Comparison of ENCODE assay signal across 6 cellular contexts in genomic region chr17:38747385-38748328, GRCh38. TPM values are rescaled to one million over a fixed set of nuclear protein-coding genes. Genes with fewer than 3 reads are reported as not detected.
DNase-seq lines count a peak whose midpoint lies in the region; TF ChIP-seq lines count a peak whose summit lies in the region.

No MANE protein-coding gene starts in this region.

- H2AK5ac ChIP-seq in neuronal stem cell (ENCODE audit: low read depth, low read length), result peak overlapping the region; percentile 91

- H4K8ac ChIP-seq in neuronal stem cell (ENCODE audit: low read depth, low read length), result peak overlapping the region; percentile 29

- peak overlapping the region; percentile 97 for H2BK15ac ChIP-seq in neuronal stem cell (ENCODE audit: low read length)

- DNase-seq in activated T-cell treated with anti-CD3 and anti-CD28 coated beads, Interleukin-2, amount 50 U/mL, for 24 hours, result no peak
- DNase-seq in activated T-cell treated with anti-CD3 and anti-CD28 coated beads for 4 hours, result no peak
- DNase-seq in mammary epithelial cell, result peak; percentile 11
- DNase-seq in neuronal stem cell (ENCODE audit: low spot score), result peak; percentile 54
- no peak for DNase-seq in HEK293T (ENCODE audit: extremely low spot score)
- no peak for DNase-seq in kidney tubule cell (ENCODE audit: low spot score)

- H4K91ac ChIP-seq in neuronal stem cell (ENCODE audit: low read depth, low read length, poor library complexity), result peak overlapping the region; percentile 19

- in situ Hi-C loops in mammary epithelial cell (cut with MboI; ENCODE audit: low sequenced_read_pairs in 2 of 2), result no loop called here

- peak overlapping the region; percentile 96 for H2BK5ac ChIP-seq in neuronal stem cell (ENCODE audit: low read length)

- POLR2A ChIA-PET in HEK293T (lab: Yijun Ruan, JAX), result no interaction called here

- peak overlapping the region; percentile 93 for H2BK120ac ChIP-seq in neuronal stem cell (ENCODE audit: low read depth, low read length)

- peak overlapping the region; percentile 72 for H3K4me3 Mint-ChIP-seq in activated T-cell treated with anti-CD3 and anti-CD28 coated beads, Interleukin-2, amount 50 U/mL, for 24 hours

- H3K9me3 ChIP-seq in mammary epithelial cell (replicated peaks; ENCODE audit: insufficient read depth, low read length) (no peaks in the 10 kb centered on the region), neuronal stem cell (replicated peaks in 1 of 2; ENCODE audit: control insufficient read depth in 2 of 2, insufficient read depth in 1 of 2, low read depth in 1 of 2, low read length in 2 of 2) (no peaks in the 10 kb centered on the region)

- no peaks in the 10 kb centered on the region for H4K20me1 ChIP-seq in mammary epithelial cell (ENCODE audit: insufficient read depth, low read length)

- CTCF ChIA-PET in mammary epithelial cell (lab: Charles Lee; ENCODE audit: low non-redundant PET), result no interaction called here
- CTCF ChIA-PET in HEK293T (lab: Yijun Ruan, JAX), result interaction anchor here (0.7 kb wide), 1 partner anchor 19 kb away, joined by 3 read pairs; no protein-coding TSS in a partner anchor

- H3K79me1 ChIP-seq in neuronal stem cell (ENCODE audit: low read depth, low read length), result peaks cover 20% of the 10 kb centered on the region

- H3K27ac ChIP-seq in mammary epithelial cell (ENCODE audit: insufficient read depth, low read depth, low read length) (peak overlapping the region; percentile 42), neuronal stem cell (replicated peaks; ENCODE audit: low read length) (peak overlapping the region; percentile 84)

- H3K9ac ChIP-seq in mammary epithelial cell (ENCODE audit: insufficient read depth, low read length), result peak overlapping the region; percentile 69
- peak overlapping the region; percentile 99 for H3K9ac ChIP-seq in neuronal stem cell (ENCODE audit: low read depth, low read length, poor library complexity)

- H3K27ac Mint-ChIP-seq in activated T-cell treated with anti-CD3 and anti-CD28 coated beads, Interleukin-2, amount 50 U/mL, for 24 hours, result no peak overlapping the region

- no TSS peak for BruUV-seq in mammary epithelial cell (replicated peaks; lab: Mats Ljungman, UMichigan)

- H3K4ac ChIP-seq in neuronal stem cell (ENCODE audit: low read length), result peak overlapping the region; percentile 81

- H3K4me2 ChIP-seq in mammary epithelial cell (ENCODE audit: insufficient read depth, low read depth, low read length) (peak overlapping the region; percentile 97), neuronal stem cell (ENCODE audit: insufficient read depth, low read length, poor library complexity, severe bottlenecking) (peak overlapping the region; percentile 90)

- 0% methylated on average over 5 of the region's 79 CpGs for WGBS in mammary epithelial cell (ENCODE audit: low coverage, missing lambda C conversion rate)
- no CpG with 5 or more reads among the region's 79 CpGs for WGBS in neuronal stem cell (ENCODE audit: extremely low coverage in 2 of 2, insufficient read length in 2 of 2, insufficient replicate concordance in 1 of 2), 2 donors

- H3K4me3 ChIP-seq in mammary epithelial cell (replicated peaks in 1 of 3; ENCODE audit: insufficient read depth in 1 of 3, low read depth in 2 of 3, low read length in 3 of 3) (peak overlapping the region; percentile 86 to 97 (median 88)), neuronal stem cell (ENCODE audit: low read length in 2 of 2) (peak overlapping the region; percentile 71 to 98)

- dilution Hi-C loops in mammary epithelial cell (cut with HindIII; ENCODE audit: low sequenced_read_pairs), result no loop called here

- H3K4me1 ChIP-seq in mammary epithelial cell (ENCODE audit: insufficient read depth, low read length) (peaks cover 39% of the 10 kb centered on the region), neuronal stem cell (ENCODE audit: control insufficient read depth in 2 of 2, insufficient read depth in 1 of 2, low read depth in 1 of 2, low read length in 2 of 2) (peaks cover 19 to 26% of the 10 kb centered on the region in 2 donors)

- no peaks in the 10 kb centered on the region for H3K27me3 ChIP-seq in mammary epithelial cell (ENCODE audit: insufficient read depth, low read length)
- H3K27me3 ChIP-seq in neuronal stem cell (ENCODE audit: control insufficient read depth in 3 of 3, insufficient read depth in 3 of 3, low read depth in 1 of 3, low read length in 3 of 3), result no peaks in the 10 kb centered on the region

- intact Hi-C loops in mammary epithelial cell (cut with micrococcal nuclease), result loop anchor here (1.0 kb wide), 1 partner anchor 17 kb away; the partner anchor contains the start of gene CISD3

- H2BK12ac ChIP-seq in neuronal stem cell (ENCODE audit: low read length), result no peak overlapping the region

- H2AFZ ChIP-seq in mammary epithelial cell (ENCODE audit: low read depth, low read length), result peak overlapping the region; percentile 92
- H2AFZ ChIP-seq in neuronal stem cell (ENCODE audit: low read length), result peak overlapping the region; percentile 75

- peaks cover 8% of the 10 kb centered on the region for H3K36me3 Mint-ChIP-seq in activated T-cell treated with anti-CD3 and anti-CD28 coated beads, Interleukin-2, amount 50 U/mL, for 24 hours (ENCODE audit: low read depth)

- H3K14ac ChIP-seq in neuronal stem cell (ENCODE audit: low read length), result peak overlapping the region; percentile 85

- peak overlapping the region; percentile 100 for H3K18ac ChIP-seq in neuronal stem cell (ENCODE audit: low read length)

- peaks cover 60% of the 10 kb centered on the region for H3K79me2 ChIP-seq in mammary epithelial cell (ENCODE audit: insufficient read depth, low read length)

- TF ChIP-seq CTCF in mammary epithelial cell (conservative IDR thresholded peaks at IDR 0.05 in 1 of 2, IDR thresholded peaks at IDR 0.05 in 1 of 2; ENCODE audit: extremely low read depth in 1 of 2, insufficient read depth in 1 of 2, low read depth in 1 of 2, low read length in 2 of 2), result no peak

- peaks cover 66% of the 10 kb centered on the region for H3K27me3 Mint-ChIP-seq in activated T-cell treated with anti-CD3 and anti-CD28 coated beads, Interleukin-2, amount 50 U/mL, for 24 hours

- H3K36me3 ChIP-seq in mammary epithelial cell (ENCODE audit: insufficient read depth, low read length) (no peaks in the 10 kb centered on the region), neuronal stem cell (replicated peaks in 1 of 2; ENCODE audit: control insufficient read depth in 2 of 2, insufficient read depth in 2 of 2, low read length in 2 of 2) (peaks cover 4 to 18% of the 10 kb centered on the region in 2 donors)

- H3K9me3 Mint-ChIP-seq in activated T-cell treated with anti-CD3 and anti-CD28 coated beads, Interleukin-2, amount 50 U/mL, for 24 hours, result no peaks in the 10 kb centered on the region

- H3K23ac ChIP-seq in neuronal stem cell (ENCODE audit: low read depth, low read length, poor library complexity), result peak overlapping the region; percentile 96

- peaks cover 44% of the 10 kb centered on the region for H3K4me1 Mint-ChIP-seq in activated T-cell treated with anti-CD3 and anti-CD28 coated beads, Interleukin-2, amount 50 U/mL, for 24 hours (ENCODE audit: low read depth)

TF ChIP-seq in HEK293T, 16 proteins besides CTCF, POLR2A, EP300 and RAD21:
- TF ChIP-seq ZNF384 (IDR thresholded peaks at IDR 0.05), result no peak
- TF ChIP-seq FOXM1 (IDR thresholded peaks at IDR 0.05; ENCODE audit: borderline replicate concordance), result no peak
- no peak for TF ChIP-seq FOXK2 (IDR thresholded peaks at IDR 0.05)
- TF ChIP-seq ELF4 (IDR thresholded peaks at IDR 0.05), result no peak
- TF ChIP-seq SUZ12 (IDR thresholded peaks at IDR 0.05), result no peak
- no peak for TF ChIP-seq SP1 (IDR thresholded peaks at IDR 0.05)
- no peak for TF ChIP-seq ARNT (IDR thresholded peaks at IDR 0.05)
- no peak for TF ChIP-seq TARDBP (IDR thresholded peaks at IDR 0.05)
- TF ChIP-seq BHLHE40 (IDR thresholded peaks at IDR 0.05; ENCODE audit: borderline replicate concordance), result no peak
- no peak for TF ChIP-seq PKNOX1 (IDR thresholded peaks at IDR 0.05)
- TF ChIP-seq LEF1 (IDR thresholded peaks at IDR 0.05; ENCODE audit: borderline replicate concordance), result no peak
- no peak for TF ChIP-seq CTBP1 (IDR thresholded peaks at IDR 0.05; ENCODE audit: borderline replicate concordance)
- no peak for TF ChIP-seq L3MBTL2 (conservative IDR thresholded peaks at IDR 0.05)

RNA-seq across cellular contexts. Expression of gene PCGF2, which starts 0.5 kb away (rescaled TPM):
- total RNA-seq in mammary epithelial cell, result 10 to 100 TPM in 1 of 2 donors, 1 to 10 TPM in 1; 3.0 to 36.4 TPM
- 6.4 TPM for polyA plus RNA-seq in mammary epithelial cell
- 14.0 TPM for polyA minus RNA-seq in mammary epithelial cell
- polyA plus RNA-seq in neuronal stem cell (2013, experiment 1 of 2), result 74.0 TPM
- polyA plus RNA-seq in neuronal stem cell (2013, experiment 2 of 2), result 69.4 TPM

RNA-seq across cellular contexts. Expression of gene PSMB3, which starts 4.9 kb away (rescaled TPM):
- 100 to 1,000 TPM; 150 to 218 TPM for total RNA-seq in mammary epithelial cell
- 426 TPM for polyA plus RNA-seq in mammary epithelial cell
- polyA minus RNA-seq in mammary epithelial cell, result 235 TPM
- polyA plus RNA-seq in neuronal stem cell (2013, experiment 1 of 2), result 263 TPM
- polyA plus RNA-seq in neuronal stem cell (2013, experiment 2 of 2), result 265 TPM

RNA-seq across cellular contexts. Expression of gene CISD3, which starts 17.5 kb away (rescaled TPM):
- 10 to 100 TPM in 1 of 2 donors, 1 to 10 TPM in 1; 3.3 to 30.4 TPM for total RNA-seq in mammary epithelial cell
- 16.2 TPM for polyA plus RNA-seq in mammary epithelial cell
- 12.8 TPM for polyA minus RNA-seq in mammary epithelial cell
- 4.7 TPM for polyA plus RNA-seq in neuronal stem cell (2013, experiment 1 of 2)
- 4.8 TPM for polyA plus RNA-seq in neuronal stem cell (2013, experiment 2 of 2)

RNA-seq across cellular contexts. Expression of gene MLLT6, which starts 42.6 kb away (rescaled TPM):
- 10 to 100 TPM; 30.3 to 51.0 TPM for total RNA-seq in mammary epithelial cell
- polyA plus RNA-seq in mammary epithelial cell, result 21.9 TPM
- 34.6 TPM for polyA minus RNA-seq in mammary epithelial cell
- 14.2 TPM for polyA plus RNA-seq in neuronal stem cell (2013, experiment 1 of 2)
- 14.1 TPM for polyA plus RNA-seq in neuronal stem cell (2013, experiment 2 of 2)

RNA-seq across cellular contexts. Expression of gene PIP4K2B, which starts 51.7 kb away (rescaled TPM):
- 10 to 100 TPM; 34.6 to 55.7 TPM for total RNA-seq in mammary epithelial cell
- 26.7 TPM for polyA plus RNA-seq in mammary epithelial cell
- 65.1 TPM for polyA minus RNA-seq in mammary epithelial cell
- 43.4 TPM for polyA plus RNA-seq in neuronal stem cell (2013, experiment 1 of 2)
- polyA plus RNA-seq in neuronal stem cell (2013, experiment 2 of 2), result 45.5 TPM

Comparison
In these comparisons a context has a peak if more than half of its experiments do, and no peak if none do; other contexts are left out.
1. DNase-seq: peak in mammary epithelial cell (single experiment) and neuronal stem cell (single experiment); none in activated T-cell treated with anti-CD3 and anti-CD28 coated beads, Interleukin-2, amount 50 U/mL, for 24 hours (single experiment), activated T-cell treated with anti-CD3 and anti-CD28 coated beads for 4 hours (single experiment), HEK293T (single experiment) and kidney tubule cell (single experiment).